In the genomic region with DNA sequence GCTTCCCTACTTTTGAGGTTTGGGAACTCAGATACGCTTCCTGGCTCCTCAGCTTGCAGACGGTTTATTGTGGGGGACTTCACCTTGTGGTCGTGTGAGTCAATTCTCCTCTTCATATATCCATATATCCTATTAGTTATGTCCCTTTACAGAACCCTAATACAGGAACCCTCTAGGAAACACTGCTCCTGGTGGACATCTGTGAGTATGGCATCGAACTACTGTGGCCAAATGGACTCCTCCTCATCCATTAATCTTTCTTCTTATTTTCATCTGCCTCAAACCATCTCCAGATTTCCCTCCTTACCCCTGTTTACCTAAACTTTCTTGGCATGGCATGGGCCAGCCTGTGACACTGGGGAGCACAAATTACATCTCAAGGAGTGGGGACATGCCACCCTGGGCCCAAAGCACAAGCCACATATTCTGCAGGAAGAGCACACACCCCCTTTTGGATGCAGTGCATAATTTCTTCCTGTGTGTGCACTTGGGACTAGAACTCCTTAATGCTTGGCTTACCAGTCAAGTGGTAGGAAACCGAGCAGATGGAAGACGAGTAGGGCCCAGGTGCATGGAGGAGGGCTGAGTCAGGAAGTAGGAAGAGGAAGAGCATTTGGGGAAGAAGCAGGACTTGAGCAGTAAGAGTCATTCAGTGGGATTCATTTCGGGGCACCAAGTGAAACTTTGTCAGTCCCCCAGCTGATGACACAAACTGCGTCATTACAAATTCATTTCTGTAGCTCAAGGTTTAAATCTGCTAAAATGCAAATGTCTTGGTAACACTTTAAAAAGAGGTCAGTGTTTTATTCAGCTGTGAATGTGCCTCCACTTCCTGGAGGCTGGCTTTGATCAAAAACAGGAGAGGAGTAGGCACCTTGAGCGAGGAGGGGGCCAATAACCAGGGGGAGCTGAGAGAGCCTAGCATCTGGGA, we compare ENCODE assay signal across 8 cellular contexts.
DNase-seq lines count a peak whose midpoint lies in the region; ATAC-seq and TF ChIP-seq lines count a peak whose summit lies in the region.

No MANE protein-coding gene starts in this region.

- H3K9me2 ChIP-seq in PC-3 (replicated peaks; ENCODE audit: low read length), result no peaks in the 10 kb centered on the region

- H3K4me1 ChIP-seq in PC-3 (ENCODE audit: insufficient read depth, low read length) (no peaks in the 10 kb centered on the region), foreskin keratinocyte (no peaks in the 10 kb centered on the region), mucosa of descending colon (ENCODE audit: low read depth) (no peaks in the 10 kb centered on the region)

- intact Hi-C loops in PC-3 (cut with micrococcal nuclease), result no loop called here
- intact Hi-C loops in mucosa of descending colon (cut with DNase I, micrococcal nuclease), result no loop called here

- no peaks in the 10 kb centered on the region for H3F3A ChIP-seq in PC-3 (ENCODE audit: low read length, unreplicated experiment)

- H3K79me2 ChIP-seq in PC-3 (ENCODE audit: low read length), result no peaks in the 10 kb centered on the region

- no peak overlapping the region for H3K4me2 ChIP-seq in PC-3 (ENCODE audit: low read length)

- no peaks in the 10 kb centered on the region for H3K36me3 ChIP-seq in PC-3 (ENCODE audit: low read depth, low read length)
- H3K36me3 ChIP-seq in mucosa of descending colon (ENCODE audit: low read depth), result no peaks in the 10 kb centered on the region

- DNase-seq in AG20443 (ENCODE audit: low spot score), result peak; percentile 32
- DNase-seq in PC-3, result peak; percentile 32
- DNase-seq in foreskin keratinocyte, result no peak
- DNase-seq in pons (ENCODE audit: low spot score), result no peak
- no peak for DNase-seq in mucosa of descending colon

- POLR2A ChIA-PET in PC-3 (lab: Charles Lee; ENCODE audit: unreplicated experiment), result no interaction called here

- H3K9me3 ChIP-seq in PC-3 (ENCODE audit: low read length), result no peaks in the 10 kb centered on the region
- no peaks in the 10 kb centered on the region for H3K9me3 ChIP-seq in mucosa of descending colon

- H3K4me3 ChIP-seq in PC-3 (ENCODE audit: low read length) (no peak overlapping the region), mucosa of descending colon (no peak overlapping the region)

- no TSS peak for BruUV-seq in PC-3 (replicated peaks; lab: Mats Ljungman, UMichigan)

- H3K9ac ChIP-seq in PC-3 (ENCODE audit: low read length), result no peak overlapping the region

- peaks cover 8% of the 10 kb centered on the region; the same call in 1 of the 2 replicates for H3K27me3 ChIP-seq in PC-3 (ENCODE audit: low read length)
- no peaks in the 10 kb centered on the region for H3K27me3 ChIP-seq in foreskin keratinocyte

- H3K27ac ChIP-seq in PC-3 (ENCODE audit: low read length) (no peak overlapping the region), foreskin keratinocyte (no peak overlapping the region)

- H4K20me1 ChIP-seq in PC-3 (ENCODE audit: low read length), result no peaks in the 10 kb centered on the region

- CTCF ChIA-PET in PC-3 (lab: Charles Lee), result no interaction called here

- H2AFZ ChIP-seq in PC-3 (ENCODE audit: low read length), result no peak overlapping the region

- peak; percentile 49; the same call in 1 of the 2 replicates for ATAC-seq in PC-3
- peak; percentile 62 for ATAC-seq in foreskin keratinocyte
- no peak for ATAC-seq in GM21723 (IDR thresholded peaks at IDR 0.05; ENCODE audit: unreplicated experiment)
- ATAC-seq in HG03039 (IDR thresholded peaks at IDR 0.05; ENCODE audit: unreplicated experiment), result no peak
- no peak for ATAC-seq in mucosa of descending colon

- peak; percentile 61 for TF ChIP-seq CTCF in GM12873 (IDR thresholded peaks at IDR 0.05; ENCODE audit: insufficient read depth, low read depth, low read length, missing control alignments)
- peak; percentile 59 for TF ChIP-seq CTCF in PC-3 (conservative IDR thresholded peaks at IDR 0.05; ENCODE audit: low read depth, low read length)
- TF ChIP-seq CTCF in foreskin keratinocyte (conservative IDR thresholded peaks at IDR 0.05), result peak; percentile 51
- no peak for TF ChIP-seq CTCF in mucosa of descending colon (IDR thresholded peaks at IDR 0.05)

Comparison
In these comparisons a context has a peak if more than half of its experiments do, and no peak if none do; other contexts are left out.
1. DNase-seq: peak in AG20443 (single experiment) and PC-3 (single experiment); none in foreskin keratinocyte (0 of 2), pons (single experiment) and mucosa of descending colon (0 of 3).
2. ATAC-seq: peak in PC-3 (single experiment) and foreskin keratinocyte (single experiment); none in GM21723 (single experiment), HG03039 (single experiment) and mucosa of descending colon (single experiment).